ENCODE assay signal across 29 cellular contexts in the genomic region with DNA sequence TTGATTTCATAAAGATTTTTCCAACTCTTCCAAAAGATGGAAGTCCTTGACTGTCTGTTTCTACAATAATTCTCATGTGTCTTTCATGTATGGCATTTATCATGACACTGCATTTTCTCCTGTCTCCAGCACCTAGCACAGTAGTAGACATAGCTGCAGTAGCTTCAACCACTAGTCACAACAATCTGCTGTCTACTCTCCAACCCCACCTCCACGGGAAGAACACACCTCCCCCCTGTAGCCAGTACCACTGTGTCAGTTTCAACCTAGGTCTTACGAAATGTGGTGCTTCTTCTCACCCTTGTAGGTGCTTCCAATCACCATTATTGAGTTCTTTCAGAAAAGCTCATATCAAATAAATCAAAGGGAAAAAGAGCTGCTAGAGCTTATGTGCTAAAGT.
"Had no signal": no experiment of that assay in that cellular context is flagged by ENCODE, and none has a peak within 500 bp of the region (broad histone marks: within the 10 kb centered on the region; RNA-seq: fewer than 3 reads in every experiment).

No MANE protein-coding gene starts in this region.

- H3K9ac ChIP-seq: KMS-11 had no signal

- H3K4me1 ChIP-seq: breast epithelium, SJCRH30 had no signal

- DNase-seq: activated CD4-positive, alpha-beta memory T cell treated with anti-CD3 and anti-CD28 coated beads, Interleukin-2, amount 10 ng/mL, durations not matched to agents 7 days and 5 days; activated CD4-positive, alpha-beta T cell treated with anti-CD3 and anti-CD28 coated beads for 36 hours; activated CD4-positive, alpha-beta T cell treated with anti-CD3 and anti-CD28 coated beads, Interleukin-2, amount 50 U/mL, for 1 hour; activated gamma-delta T cell; activated naive CD4-positive, alpha-beta T cell treated with anti-CD3 and anti-CD28 coated beads for 36 hours; activated naive CD8-positive, alpha-beta T cell treated with anti-CD3 and anti-CD28 coated beads for 36 hours; activated T-cell treated with anti-CD3 and anti-CD28 coated beads for 4 hours; activated T-cell treated with anti-CD3 and anti-CD28 coated beads, Interleukin-2, amount 50 U/mL, for 48 hours; central memory CD4-positive, alpha-beta T cell; NCI-H1092; NCI-H1436; NCI-H1694 treated with DMSO at 0.1 percent for 48 hours; NCI-H2029 treated with DMSO at 0.1 percent for 48 hours; NCI-H345; NCI-H510A; NCI-H526 treated with DMSO at 0.1 percent for 48 hours; NCI-H82; NK-92 treated with Interleukin-12 subunit alpha and Interleukin-12 subunit beta, amount 100 ng/mL, for 24 hours; OCI-M1; Right ventricle myocardium superior; SJCRH30; T-helper 17 cell; T-helper 9 cell; WERI-Rb-1 had no signal

- H3K36me3 ChIP-seq: breast epithelium, SJCRH30, WERI-Rb-1 had no signal

- H3K27ac ChIP-seq: breast epithelium, KMS-11, RWPE1, SJCRH30, WERI-Rb-1 had no signal

- H3K9me3 ChIP-seq: breast epithelium, SJCRH30 had no signal

- H3K4me2 ChIP-seq: KMS-11 had no signal

- H3K4me3 ChIP-seq: breast epithelium, SJCRH30 had no signal

- H3K27me3 ChIP-seq: breast epithelium, SJCRH30 had no signal

- ATAC-seq: activated CD4-positive, alpha-beta T cell treated with anti-CD3 and anti-CD28 coated beads for 36 hours; activated T-helper 17 cell treated with anti-CD3 and anti-CD28 coated beads, Interleukin-2, amount 50 U/mL, for 72 hours; Panc1; T-helper 17 cell had no signal
